Comparison of ENCODE assay signal across 1 cellular context in the genomic region with DNA sequence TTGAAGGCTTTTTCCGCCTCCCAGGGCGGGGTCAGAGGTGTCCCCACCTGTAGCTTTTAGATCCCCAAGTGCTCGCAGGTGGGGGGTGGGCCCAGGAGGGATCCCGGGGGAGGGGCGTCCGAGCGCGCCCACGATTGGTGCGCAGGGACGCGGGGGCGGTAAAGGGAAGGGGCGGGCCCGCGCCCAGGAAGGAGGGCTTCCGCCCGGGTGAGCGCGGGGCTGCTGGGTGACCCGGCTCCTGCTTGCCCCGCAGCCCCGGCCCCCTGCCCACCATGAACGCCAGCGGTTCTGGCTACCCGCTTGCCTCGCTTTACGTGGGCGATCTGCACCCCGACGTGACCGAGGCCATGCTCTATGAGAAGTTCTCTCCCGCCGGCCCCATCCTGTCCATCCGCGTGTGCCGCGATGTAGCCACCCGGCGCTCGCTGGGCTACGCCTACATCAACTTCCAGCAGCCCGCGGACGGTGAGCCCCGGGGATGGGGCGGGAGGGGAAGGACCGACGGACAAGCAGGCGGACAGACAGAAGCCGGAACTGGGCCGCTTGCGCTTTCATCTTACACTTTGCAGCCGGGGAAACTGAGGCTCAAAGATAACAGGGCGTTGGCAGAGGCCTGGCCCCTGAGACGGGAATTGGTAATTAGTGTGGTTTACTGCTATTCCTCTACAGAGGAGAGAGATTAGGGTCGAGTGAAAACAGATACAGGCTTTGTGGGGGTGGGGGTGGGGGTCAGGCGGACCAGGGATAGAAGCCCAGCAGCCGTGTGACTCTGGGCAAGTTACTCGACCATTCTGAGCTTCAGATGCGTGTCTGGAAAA.
TF ChIP-seq lines count a peak whose summit lies in the region.

A gene (plus strand): TSS at position 189 of the 818 bp plus-strand sequence. CDS start 84 bp downstream, at position 273.

TF ChIP-seq in HepG2, 621 proteins besides CTCF, POLR2A, EP300 and RAD21 (continued from another document and continues in another):
- TF ChIP-seq, protein P1, sequence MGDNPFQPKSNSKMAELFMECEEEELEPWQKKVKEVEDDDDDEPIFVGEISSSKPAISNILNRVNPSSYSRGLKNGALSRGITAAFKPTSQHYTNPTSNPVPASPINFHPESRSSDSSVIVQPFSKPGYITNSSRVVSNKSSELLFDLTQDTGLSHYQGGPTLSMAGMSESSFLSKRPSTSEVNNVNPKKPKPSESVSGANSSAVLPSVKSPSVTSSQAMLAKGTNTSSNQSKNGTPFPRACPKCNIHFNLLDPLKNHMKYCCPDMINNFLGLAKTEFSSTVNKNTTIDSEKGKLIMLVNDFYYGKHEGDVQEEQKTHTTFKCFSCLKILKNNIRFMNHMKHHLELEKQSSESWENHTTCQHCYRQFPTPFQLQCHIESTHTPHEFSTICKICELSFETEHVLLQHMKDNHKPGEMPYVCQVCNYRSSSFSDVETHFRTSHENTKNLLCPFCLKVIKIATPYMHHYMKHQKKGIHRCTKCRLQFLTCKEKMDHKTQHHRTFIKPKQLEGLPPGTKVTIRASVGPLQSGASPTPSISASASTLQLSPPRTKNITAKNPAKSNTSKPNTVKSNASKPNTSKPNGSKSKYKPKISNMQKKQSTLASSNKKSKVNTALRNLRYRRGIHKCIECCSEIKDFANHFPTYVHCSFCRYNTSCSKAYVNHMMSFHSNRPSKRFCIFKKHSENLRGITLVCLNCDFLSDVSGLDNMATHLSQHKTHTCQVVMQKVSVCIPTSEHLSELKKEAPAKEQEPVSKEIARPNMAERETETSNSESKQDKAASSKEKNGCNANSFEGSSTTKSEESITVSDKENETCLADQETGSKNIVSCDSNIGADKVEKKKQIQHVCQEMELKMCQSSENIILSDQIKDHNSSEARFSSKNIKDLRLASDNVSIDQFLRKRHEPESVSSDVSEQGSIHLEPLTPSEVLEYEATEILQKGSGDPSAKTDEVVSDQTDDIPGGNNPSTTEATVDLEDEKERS (CRISPR knock-in tag; IDR thresholded peaks at IDR 0.05), result no peak
- peak; percentile 88 for TF ChIP-seq ARNT2 (CRISPR knock-in tag; IDR thresholded peaks at IDR 0.05; ENCODE audit: low read depth)
- TF ChIP-seq ARHGAP35 (CRISPR knock-in tag; IDR thresholded peaks at IDR 0.05; ENCODE audit: borderline replicate concordance), result 0 out of 2 replicates have a peak, but pooled peaks have one; percentile 87
- TF ChIP-seq HOXA9 (CRISPR knock-in tag; IDR thresholded peaks at IDR 0.05; ENCODE audit: borderline replicate concordance), result peak; percentile 94
- peak; percentile 83; the same call in 1 of the 2 replicates for TF ChIP-seq ZNF10 (CRISPR knock-in tag; IDR thresholded peaks at IDR 0.05; ENCODE audit: borderline replicate concordance, low read depth)
- TF ChIP-seq, protein P2, sequence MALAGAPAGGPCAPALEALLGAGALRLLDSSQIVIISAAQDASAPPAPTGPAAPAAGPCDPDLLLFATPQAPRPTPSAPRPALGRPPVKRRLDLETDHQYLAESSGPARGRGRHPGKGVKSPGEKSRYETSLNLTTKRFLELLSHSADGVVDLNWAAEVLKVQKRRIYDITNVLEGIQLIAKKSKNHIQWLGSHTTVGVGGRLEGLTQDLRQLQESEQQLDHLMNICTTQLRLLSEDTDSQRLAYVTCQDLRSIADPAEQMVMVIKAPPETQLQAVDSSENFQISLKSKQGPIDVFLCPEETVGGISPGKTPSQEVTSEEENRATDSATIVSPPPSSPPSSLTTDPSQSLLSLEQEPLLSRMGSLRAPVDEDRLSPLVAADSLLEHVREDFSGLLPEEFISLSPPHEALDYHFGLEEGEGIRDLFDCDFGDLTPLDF (CRISPR knock-in tag; IDR thresholded peaks at IDR 0.05), result peak; percentile 83
- TF ChIP-seq, protein P3, sequence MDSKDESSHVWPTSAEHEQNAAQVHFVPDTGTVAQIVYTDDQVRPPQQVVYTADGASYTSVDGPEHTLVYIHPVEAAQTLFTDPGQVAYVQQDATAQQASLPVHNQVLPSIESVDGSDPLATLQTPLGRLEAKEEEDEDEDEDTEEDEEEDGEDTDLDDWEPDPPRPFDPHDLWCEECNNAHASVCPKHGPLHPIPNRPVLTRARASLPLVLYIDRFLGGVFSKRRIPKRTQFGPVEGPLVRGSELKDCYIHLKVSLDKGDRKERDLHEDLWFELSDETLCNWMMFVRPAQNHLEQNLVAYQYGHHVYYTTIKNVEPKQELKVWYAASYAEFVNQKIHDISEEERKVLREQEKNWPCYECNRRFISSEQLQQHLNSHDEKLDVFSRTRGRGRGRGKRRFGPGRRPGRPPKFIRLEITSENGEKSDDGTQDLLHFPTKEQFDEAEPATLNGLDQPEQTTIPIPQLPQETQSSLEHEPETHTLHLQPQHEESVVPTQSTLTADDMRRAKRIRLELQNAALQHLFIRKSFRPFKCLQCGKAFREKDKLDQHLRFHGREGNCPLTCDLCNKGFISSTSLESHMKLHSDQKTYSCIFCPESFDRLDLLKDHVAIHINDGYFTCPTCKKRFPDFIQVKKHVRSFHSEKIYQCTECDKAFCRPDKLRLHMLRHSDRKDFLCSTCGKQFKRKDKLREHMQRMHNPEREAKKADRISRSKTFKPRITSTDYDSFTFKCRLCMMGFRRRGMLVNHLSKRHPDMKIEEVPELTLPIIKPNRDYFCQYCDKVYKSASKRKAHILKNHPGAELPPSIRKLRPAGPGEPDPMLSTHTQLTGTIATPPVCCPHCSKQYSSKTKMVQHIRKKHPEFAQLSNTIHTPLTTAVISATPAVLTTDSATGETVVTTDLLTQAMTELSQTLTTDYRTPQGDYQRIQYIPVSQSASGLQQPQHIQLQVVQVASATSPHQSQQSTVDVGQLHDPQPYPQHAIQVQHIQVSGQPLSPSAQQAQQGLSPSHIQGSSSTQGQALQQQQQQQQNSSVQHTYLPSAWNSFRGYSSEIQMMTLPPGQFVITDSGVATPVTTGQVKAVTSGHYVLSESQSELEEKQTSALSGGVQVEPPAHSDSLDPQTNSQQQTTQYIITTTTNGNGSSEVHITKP (CRISPR knock-in tag; IDR thresholded peaks at IDR 0.05; ENCODE audit: low read depth), result peak; percentile 42; the same call in 1 of the 2 replicates
- TF ChIP-seq TBX2 (CRISPR knock-in tag; IDR thresholded peaks at IDR 0.05; ENCODE audit: borderline replicate concordance), result peak; percentile 41
- peak; percentile 89 for TF ChIP-seq ZSCAN30 (CRISPR knock-in tag; IDR thresholded peaks at IDR 0.05)
- TF ChIP-seq ZNF441 (CRISPR knock-in tag; IDR thresholded peaks at IDR 0.05; ENCODE audit: borderline replicate concordance), result 0 out of 2 replicates have a peak, but pooled peaks have one; percentile 52
- TF ChIP-seq HNRNPL (IDR thresholded peaks at IDR 0.05; ENCODE audit: low read depth, low read length), result 0 out of 2 replicates have a peak, but pooled peaks have one; percentile 27
- peak; percentile 94 for TF ChIP-seq GABPB1 (CRISPR knock-in tag; IDR thresholded peaks at IDR 0.05)
- peak; percentile 80 for TF ChIP-seq KAT8 (CRISPR knock-in tag; IDR thresholded peaks at IDR 0.05)
- TF ChIP-seq ZNF34 (CRISPR knock-in tag; IDR thresholded peaks at IDR 0.05; ENCODE audit: borderline replicate concordance), result peak; percentile 98
- TF ChIP-seq, protein P4, sequence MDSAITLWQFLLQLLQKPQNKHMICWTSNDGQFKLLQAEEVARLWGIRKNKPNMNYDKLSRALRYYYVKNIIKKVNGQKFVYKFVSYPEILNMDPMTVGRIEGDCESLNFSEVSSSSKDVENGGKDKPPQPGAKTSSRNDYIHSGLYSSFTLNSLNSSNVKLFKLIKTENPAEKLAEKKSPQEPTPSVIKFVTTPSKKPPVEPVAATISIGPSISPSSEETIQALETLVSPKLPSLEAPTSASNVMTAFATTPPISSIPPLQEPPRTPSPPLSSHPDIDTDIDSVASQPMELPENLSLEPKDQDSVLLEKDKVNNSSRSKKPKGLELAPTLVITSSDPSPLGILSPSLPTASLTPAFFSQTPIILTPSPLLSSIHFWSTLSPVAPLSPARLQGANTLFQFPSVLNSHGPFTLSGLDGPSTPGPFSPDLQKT (CRISPR knock-in tag; IDR thresholded peaks at IDR 0.05; ENCODE audit: borderline replicate concordance), result peak; percentile 27; the same call in 1 of the 2 replicates
- TF ChIP-seq MAF1 (CRISPR knock-in tag; IDR thresholded peaks at IDR 0.05; ENCODE audit: borderline replicate concordance), result no peak; the same call in 1 of the 2 replicates
- TF ChIP-seq ZNF550 (CRISPR knock-in tag; IDR thresholded peaks at IDR 0.05; ENCODE audit: borderline replicate concordance), result peak; percentile 85; the same call in 1 of the 2 replicates
- no peak for TF ChIP-seq ZNF570 (CRISPR knock-in tag; IDR thresholded peaks at IDR 0.05; ENCODE audit: borderline replicate concordance)
- TF ChIP-seq, protein P5, sequence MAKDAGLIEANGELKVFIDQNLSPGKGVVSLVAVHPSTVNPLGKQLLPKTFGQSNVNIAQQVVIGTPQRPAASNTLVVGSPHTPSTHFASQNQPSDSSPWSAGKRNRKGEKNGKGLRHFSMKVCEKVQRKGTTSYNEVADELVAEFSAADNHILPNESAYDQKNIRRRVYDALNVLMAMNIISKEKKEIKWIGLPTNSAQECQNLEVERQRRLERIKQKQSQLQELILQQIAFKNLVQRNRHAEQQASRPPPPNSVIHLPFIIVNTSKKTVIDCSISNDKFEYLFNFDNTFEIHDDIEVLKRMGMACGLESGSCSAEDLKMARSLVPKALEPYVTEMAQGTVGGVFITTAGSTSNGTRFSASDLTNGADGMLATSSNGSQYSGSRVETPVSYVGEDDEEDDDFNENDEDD (CRISPR knock-in tag; IDR thresholded peaks at IDR 0.05; ENCODE audit: borderline replicate concordance), result peak; percentile 48; the same call in 1 of the 2 replicates
- TF ChIP-seq, protein P6, sequence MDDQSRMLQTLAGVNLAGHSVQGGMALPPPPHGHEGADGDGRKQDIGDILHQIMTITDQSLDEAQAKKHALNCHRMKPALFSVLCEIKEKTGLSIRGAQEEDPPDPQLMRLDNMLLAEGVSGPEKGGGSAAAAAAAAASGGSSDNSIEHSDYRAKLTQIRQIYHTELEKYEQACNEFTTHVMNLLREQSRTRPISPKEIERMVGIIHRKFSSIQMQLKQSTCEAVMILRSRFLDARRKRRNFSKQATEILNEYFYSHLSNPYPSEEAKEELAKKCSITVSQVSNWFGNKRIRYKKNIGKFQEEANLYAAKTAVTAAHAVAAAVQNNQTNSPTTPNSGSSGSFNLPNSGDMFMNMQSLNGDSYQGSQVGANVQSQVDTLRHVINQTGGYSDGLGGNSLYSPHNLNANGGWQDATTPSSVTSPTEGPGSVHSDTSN (CRISPR knock-in tag; IDR thresholded peaks at IDR 0.05; ENCODE audit: borderline replicate concordance), result peak; percentile 77; the same call in 1 of the 2 replicates
- peak; percentile 95 for TF ChIP-seq ZNF780A (CRISPR knock-in tag; IDR thresholded peaks at IDR 0.05)
- peak; percentile 100 for TF ChIP-seq KDM2A (CRISPR knock-in tag; IDR thresholded peaks at IDR 0.05; ENCODE audit: borderline replicate concordance, low read depth)
- TF ChIP-seq, protein P7, sequence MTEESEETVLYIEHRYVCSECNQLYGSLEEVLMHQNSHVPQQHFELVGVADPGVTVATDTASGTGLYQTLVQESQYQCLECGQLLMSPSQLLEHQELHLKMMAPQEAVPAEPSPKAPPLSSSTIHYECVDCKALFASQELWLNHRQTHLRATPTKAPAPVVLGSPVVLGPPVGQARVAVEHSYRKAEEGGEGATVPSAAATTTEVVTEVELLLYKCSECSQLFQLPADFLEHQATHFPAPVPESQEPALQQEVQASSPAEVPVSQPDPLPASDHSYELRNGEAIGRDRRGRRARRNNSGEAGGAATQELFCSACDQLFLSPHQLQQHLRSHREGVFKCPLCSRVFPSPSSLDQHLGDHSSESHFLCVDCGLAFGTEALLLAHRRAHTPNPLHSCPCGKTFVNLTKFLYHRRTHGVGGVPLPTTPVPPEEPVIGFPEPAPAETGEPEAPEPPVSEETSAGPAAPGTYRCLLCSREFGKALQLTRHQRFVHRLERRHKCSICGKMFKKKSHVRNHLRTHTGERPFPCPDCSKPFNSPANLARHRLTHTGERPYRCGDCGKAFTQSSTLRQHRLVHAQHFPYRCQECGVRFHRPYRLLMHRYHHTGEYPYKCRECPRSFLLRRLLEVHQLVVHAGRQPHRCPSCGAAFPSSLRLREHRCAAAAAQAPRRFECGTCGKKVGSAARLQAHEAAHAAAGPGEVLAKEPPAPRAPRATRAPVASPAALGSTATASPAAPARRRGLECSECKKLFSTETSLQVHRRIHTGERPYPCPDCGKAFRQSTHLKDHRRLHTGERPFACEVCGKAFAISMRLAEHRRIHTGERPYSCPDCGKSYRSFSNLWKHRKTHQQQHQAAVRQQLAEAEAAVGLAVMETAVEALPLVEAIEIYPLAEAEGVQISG (CRISPR knock-in tag; IDR thresholded peaks at IDR 0.05), result peak; percentile 79
- TF ChIP-seq, protein P8, sequence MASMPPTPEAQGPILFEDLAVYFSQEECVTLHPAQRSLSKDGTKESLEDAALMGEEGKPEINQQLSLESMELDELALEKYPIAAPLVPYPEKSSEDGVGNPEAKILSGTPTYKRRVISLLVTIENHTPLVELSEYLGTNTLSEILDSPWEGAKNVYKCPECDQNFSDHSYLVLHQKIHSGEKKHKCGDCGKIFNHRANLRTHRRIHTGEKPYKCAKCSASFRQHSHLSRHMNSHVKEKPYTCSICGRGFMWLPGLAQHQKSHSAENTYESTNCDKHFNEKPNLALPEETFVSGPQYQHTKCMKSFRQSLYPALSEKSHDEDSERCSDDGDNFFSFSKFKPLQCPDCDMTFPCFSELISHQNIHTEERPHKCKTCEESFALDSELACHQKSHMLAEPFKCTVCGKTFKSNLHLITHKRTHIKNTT (CRISPR knock-in tag; IDR thresholded peaks at IDR 0.05), result no peak
- TF ChIP-seq ZIK1 (CRISPR knock-in tag; IDR thresholded peaks at IDR 0.05; ENCODE audit: borderline replicate concordance, low read depth), result 0 out of 2 replicates have a peak, but pooled peaks have one; percentile 61
- TF ChIP-seq NFE2L2 (IDR thresholded peaks at IDR 0.05; ENCODE audit: low read length), result 0 out of 2 replicates have a peak, but pooled peaks have one; percentile 3
- no peak for TF ChIP-seq ZNF816 (CRISPR knock-in tag; IDR thresholded peaks at IDR 0.05; ENCODE audit: borderline replicate concordance)
- TF ChIP-seq MEIS1 (CRISPR knock-in tag; IDR thresholded peaks at IDR 0.05; ENCODE audit: borderline replicate concordance), result no peak
- 0 out of 2 replicates have a peak, but pooled peaks have one; percentile 43 for TF ChIP-seq ZNF598 (CRISPR knock-in tag; IDR thresholded peaks at IDR 0.05; ENCODE audit: borderline replicate concordance)
- no peak for TF ChIP-seq ZFP62 (CRISPR knock-in tag; IDR thresholded peaks at IDR 0.05)
- TF ChIP-seq TEAD3 (CRISPR knock-in tag; optimal IDR thresholded peaks at IDR 0.05; ENCODE audit: borderline replicate concordance), result peak; percentile 32
- TF ChIP-seq PAF1 (CRISPR knock-in tag; IDR thresholded peaks at IDR 0.05), result peak; percentile 59; the same call in 1 of the 2 replicates
- peak; percentile 10; the same call in 1 of the 2 replicates for TF ChIP-seq ZSCAN20 (CRISPR knock-in tag; IDR thresholded peaks at IDR 0.05; ENCODE audit: borderline replicate concordance)
- TF ChIP-seq, protein P9, sequence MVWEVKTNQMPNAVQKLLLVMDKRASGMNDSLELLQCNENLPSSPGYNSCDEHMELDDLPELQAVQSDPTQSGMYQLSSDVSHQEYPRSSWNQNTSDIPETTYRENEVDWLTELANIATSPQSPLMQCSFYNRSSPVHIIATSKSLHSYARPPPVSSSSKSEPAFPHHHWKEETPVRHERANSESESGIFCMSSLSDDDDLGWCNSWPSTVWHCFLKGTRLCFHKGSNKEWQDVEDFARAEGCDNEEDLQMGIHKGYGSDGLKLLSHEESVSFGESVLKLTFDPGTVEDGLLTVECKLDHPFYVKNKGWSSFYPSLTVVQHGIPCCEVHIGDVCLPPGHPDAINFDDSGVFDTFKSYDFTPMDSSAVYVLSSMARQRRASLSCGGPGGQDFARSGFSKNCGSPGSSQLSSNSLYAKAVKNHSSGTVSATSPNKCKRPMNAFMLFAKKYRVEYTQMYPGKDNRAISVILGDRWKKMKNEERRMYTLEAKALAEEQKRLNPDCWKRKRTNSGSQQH (CRISPR knock-in tag; IDR thresholded peaks at IDR 0.05; ENCODE audit: low read depth), result peak; percentile 93
- peak; percentile 70 for TF ChIP-seq HNRNPLL (IDR thresholded peaks at IDR 0.05; ENCODE audit: low read depth, low read length, poor library complexity, severe bottlenecking)
- peak; percentile 68; the same call in 1 of the 2 replicates for TF ChIP-seq ZNF430 (CRISPR knock-in tag; IDR thresholded peaks at IDR 0.05)
